ENCODE assay signal across 23 cellular contexts in genomic region chr7:17721736-17722285, GRCh38.
"Had no signal": no experiment of that assay in that cellular context is flagged by ENCODE, and none has a peak within 500 bp of the region (broad histone marks: within the 10 kb centered on the region; RNA-seq: fewer than 3 reads in every experiment).

No MANE protein-coding gene starts in this region.

- H3K36me3 ChIP-seq: esophagus muscularis mucosa, gastroesophageal sphincter, heart left ventricle, left lung, lower lobe of right lung had no signal

- H3K4me3 ChIP-seq: coronary artery, dorsolateral prefrontal cortex, esophagus muscularis mucosa, gastroesophageal sphincter, heart left ventricle, hepatocyte, left lung, lower lobe of right lung, mucosa of descending colon had no signal

- DNase-seq: dermis blood vessel endothelial cell; dorsolateral prefrontal cortex; effector CD4-positive, alpha-beta T cell; effector memory CD4-positive, alpha-beta T cell; foreskin keratinocyte; heart left ventricle; hypothalamus; immature natural killer cell; islet precursor cell; kidney; kidney glomerular epithelial cell; left lung; left ventricle myocardium superior; lower lobe of right lung; mesenchymal stem cell; mucosa of descending colon; naive B cell; naive thymus-derived CD8-positive, alpha-beta T cell had no signal

- ATAC-seq: gastroesophageal sphincter; left ventricle myocardium superior; mucosa of descending colon; naive thymus-derived CD8-positive, alpha-beta T cell had no signal

- H2AFZ ChIP-seq: hepatocyte had no signal

- H3K4me1 ChIP-seq: heart left ventricle, left lung, lower lobe of right lung had no signal

- H3K27ac ChIP-seq: coronary artery, dorsolateral prefrontal cortex, esophagus muscularis mucosa, foreskin keratinocyte, gastroesophageal sphincter, heart left ventricle, hepatocyte, left lung, lower lobe of right lung had no signal

- H3K4me2 ChIP-seq: hepatocyte had no signal

- FAIRE-seq: endothelial cell of umbilical vein had no signal

- H3K9me3 ChIP-seq: esophagus muscularis mucosa, gastroesophageal sphincter, heart left ventricle, left lung, lower lobe of right lung, mucosa of descending colon had no signal

- H3K27me3 ChIP-seq: dorsolateral prefrontal cortex, esophagus muscularis mucosa, foreskin keratinocyte, gastroesophageal sphincter, heart left ventricle, hepatocyte, left lung had no signal

- H3K79me2 ChIP-seq: hepatocyte had no signal
